1 cellular context compared by ENCODE assay signal in the genomic region with DNA sequence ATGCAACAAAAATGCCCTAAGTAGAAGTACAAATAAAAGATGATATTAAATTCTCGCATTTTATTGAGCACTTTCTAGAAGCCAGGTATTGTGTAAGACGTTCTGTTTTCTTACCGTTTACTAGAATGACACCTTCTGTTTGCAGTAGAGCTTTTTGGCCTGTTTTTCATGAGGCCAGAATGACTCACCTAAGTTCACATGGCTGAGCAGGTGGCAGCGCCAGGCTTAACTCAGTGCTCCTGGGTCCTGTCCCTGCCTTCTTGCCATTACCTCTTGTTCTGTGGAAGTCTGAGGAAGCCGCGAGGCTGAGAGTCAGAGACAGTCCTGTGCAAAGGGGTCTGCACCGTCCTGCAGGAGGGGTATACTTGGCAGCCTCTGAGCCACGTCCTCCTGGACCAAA.
A peak's percentile ranks its signal among the peaks of the same experiment; 100 is the strongest.
TF ChIP-seq lines count a peak whose summit lies in the region.

No MANE protein-coding gene starts in this region.

TF ChIP-seq in A549, 52 proteins besides CTCF, POLR2A, EP300 and RAD21 (continued from another document):
- no peak for TF ChIP-seq TFCP2L1 (CRISPR knock-in tag; IDR thresholded peaks at IDR 0.05)
- TF ChIP-seq RNF2 (IDR thresholded peaks at IDR 0.05; ENCODE audit: borderline replicate concordance, low read depth) = no peak
- 0 out of 3 replicates have a peak, but pooled peaks have one; percentile 4 for TF ChIP-seq SMC3 (IDR thresholded peaks at IDR 0.05)
- TF ChIP-seq, protein P1, sequence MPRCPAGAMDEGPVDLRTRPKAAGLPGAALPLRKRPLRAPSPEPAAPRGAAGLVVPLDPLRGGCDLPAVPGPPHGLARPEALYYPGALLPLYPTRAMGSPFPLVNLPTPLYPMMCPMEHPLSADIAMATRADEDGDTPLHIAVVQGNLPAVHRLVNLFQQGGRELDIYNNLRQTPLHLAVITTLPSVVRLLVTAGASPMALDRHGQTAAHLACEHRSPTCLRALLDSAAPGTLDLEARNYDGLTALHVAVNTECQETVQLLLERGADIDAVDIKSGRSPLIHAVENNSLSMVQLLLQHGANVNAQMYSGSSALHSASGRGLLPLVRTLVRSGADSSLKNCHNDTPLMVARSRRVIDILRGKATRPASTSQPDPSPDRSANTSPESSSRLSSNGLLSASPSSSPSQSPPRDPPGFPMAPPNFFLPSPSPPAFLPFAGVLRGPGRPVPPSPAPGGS (IDR thresholded peaks at IDR 0.05) = no peak
- TF ChIP-seq FOXS1 (CRISPR knock-in tag; IDR thresholded peaks at IDR 0.05) = no peak
- no peak for TF ChIP-seq CBX8 (IDR thresholded peaks at IDR 0.05)
- no peak for TF ChIP-seq ZNF302 (CRISPR knock-in tag; IDR thresholded peaks at IDR 0.05)
- TF ChIP-seq PHF8 (IDR thresholded peaks at IDR 0.05; ENCODE audit: borderline replicate concordance, low read depth) = no peak
- TF ChIP-seq CHD2 (IDR thresholded peaks at IDR 0.05; ENCODE audit: low read length, partially characterized antibody) = no peak
- no peak for TF ChIP-seq NPAS2 (CRISPR knock-in tag; IDR thresholded peaks at IDR 0.05; ENCODE audit: borderline replicate concordance)
- TF ChIP-seq HOXB5 (CRISPR knock-in tag; IDR thresholded peaks at IDR 0.05) = no peak
- TF ChIP-seq, protein P2, sequence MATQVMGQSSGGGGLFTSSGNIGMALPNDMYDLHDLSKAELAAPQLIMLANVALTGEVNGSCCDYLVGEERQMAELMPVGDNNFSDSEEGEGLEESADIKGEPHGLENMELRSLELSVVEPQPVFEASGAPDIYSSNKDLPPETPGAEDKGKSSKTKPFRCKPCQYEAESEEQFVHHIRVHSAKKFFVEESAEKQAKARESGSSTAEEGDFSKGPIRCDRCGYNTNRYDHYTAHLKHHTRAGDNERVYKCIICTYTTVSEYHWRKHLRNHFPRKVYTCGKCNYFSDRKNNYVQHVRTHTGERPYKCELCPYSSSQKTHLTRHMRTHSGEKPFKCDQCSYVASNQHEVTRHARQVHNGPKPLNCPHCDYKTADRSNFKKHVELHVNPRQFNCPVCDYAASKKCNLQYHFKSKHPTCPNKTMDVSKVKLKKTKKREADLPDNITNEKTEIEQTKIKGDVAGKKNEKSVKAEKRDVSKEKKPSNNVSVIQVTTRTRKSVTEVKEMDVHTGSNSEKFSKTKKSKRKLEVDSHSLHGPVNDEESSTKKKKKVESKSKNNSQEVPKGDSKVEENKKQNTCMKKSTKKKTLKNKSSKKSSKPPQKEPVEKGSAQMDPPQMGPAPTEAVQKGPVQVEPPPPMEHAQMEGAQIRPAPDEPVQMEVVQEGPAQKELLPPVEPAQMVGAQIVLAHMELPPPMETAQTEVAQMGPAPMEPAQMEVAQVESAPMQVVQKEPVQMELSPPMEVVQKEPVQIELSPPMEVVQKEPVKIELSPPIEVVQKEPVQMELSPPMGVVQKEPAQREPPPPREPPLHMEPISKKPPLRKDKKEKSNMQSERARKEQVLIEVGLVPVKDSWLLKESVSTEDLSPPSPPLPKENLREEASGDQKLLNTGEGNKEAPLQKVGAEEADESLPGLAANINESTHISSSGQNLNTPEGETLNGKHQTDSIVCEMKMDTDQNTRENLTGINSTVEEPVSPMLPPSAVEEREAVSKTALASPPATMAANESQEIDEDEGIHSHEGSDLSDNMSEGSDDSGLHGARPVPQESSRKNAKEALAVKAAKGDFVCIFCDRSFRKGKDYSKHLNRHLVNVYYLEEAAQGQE (IDR thresholded peaks at IDR 0.05) = no peak
- no peak for TF ChIP-seq HOXB13 (CRISPR knock-in tag; IDR thresholded peaks at IDR 0.05; ENCODE audit: low read depth)
- TF ChIP-seq NR3C1 (IDR thresholded peaks at IDR 0.05) = no peak
- peak; percentile 79 to 95 for TF ChIP-seq CEBPB (IDR thresholded peaks at IDR 0.05)
- no peak for TF ChIP-seq ZFP36 (IDR thresholded peaks at IDR 0.05; ENCODE audit: borderline replicate concordance, partially characterized antibody)
- TF ChIP-seq HDAC2 (IDR thresholded peaks at IDR 0.05) = no peak
- no peak for TF ChIP-seq EHMT2 (IDR thresholded peaks at IDR 0.05; ENCODE audit: low read depth)
- peak in 1 of 2 experiments; percentile 21; a peak in 1 of 5 replicates for TF ChIP-seq JUN (IDR thresholded peaks at IDR 0.05)
- TF ChIP-seq MAFK (IDR thresholded peaks at IDR 0.05; ENCODE audit: partially characterized antibody) = no peak
- no peak for TF ChIP-seq RFX5 (IDR thresholded peaks at IDR 0.05)
- TF ChIP-seq FOSL2 (IDR thresholded peaks at IDR 0.05) = peak; percentile 76
- peak; percentile 84 for TF ChIP-seq FOSL2 (CRISPR knock-in tag; IDR thresholded peaks at IDR 0.05)
- TF ChIP-seq RCOR1 (IDR thresholded peaks at IDR 0.05; ENCODE audit: low read depth, low read length) = no peak
- no peak for TF ChIP-seq HES2 (IDR thresholded peaks at IDR 0.05)
- TF ChIP-seq GATA3 (IDR thresholded peaks at IDR 0.05; ENCODE audit: borderline replicate concordance) = peak; percentile 79; the same call in 1 of the 2 replicates
- TF ChIP-seq, protein P3, sequence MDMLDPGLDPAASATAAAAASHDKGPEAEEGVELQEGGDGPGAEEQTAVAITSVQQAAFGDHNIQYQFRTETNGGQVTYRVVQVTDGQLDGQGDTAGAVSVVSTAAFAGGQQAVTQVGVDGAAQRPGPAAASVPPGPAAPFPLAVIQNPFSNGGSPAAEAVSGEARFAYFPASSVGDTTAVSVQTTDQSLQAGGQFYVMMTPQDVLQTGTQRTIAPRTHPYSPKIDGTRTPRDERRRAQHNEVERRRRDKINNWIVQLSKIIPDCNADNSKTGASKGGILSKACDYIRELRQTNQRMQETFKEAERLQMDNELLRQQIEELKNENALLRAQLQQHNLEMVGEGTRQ (IDR thresholded peaks at IDR 0.05) = no peak
- TF ChIP-seq EHF (CRISPR knock-in tag; IDR thresholded peaks at IDR 0.05) = no peak
- no peak for TF ChIP-seq BHLHE40 (IDR thresholded peaks at IDR 0.05; ENCODE audit: low read depth, low read length)
- peak; percentile 74 for TF ChIP-seq JUNB (IDR thresholded peaks at IDR 0.05)
- TF ChIP-seq, protein P4, sequence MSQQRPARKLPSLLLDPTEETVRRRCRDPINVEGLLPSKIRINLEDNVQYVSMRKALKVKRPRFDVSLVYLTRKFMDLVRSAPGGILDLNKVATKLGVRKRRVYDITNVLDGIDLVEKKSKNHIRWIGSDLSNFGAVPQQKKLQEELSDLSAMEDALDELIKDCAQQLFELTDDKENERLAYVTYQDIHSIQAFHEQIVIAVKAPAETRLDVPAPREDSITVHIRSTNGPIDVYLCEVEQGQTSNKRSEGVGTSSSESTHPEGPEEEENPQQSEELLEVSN (IDR thresholded peaks at IDR 0.05; ENCODE audit: borderline replicate concordance, low read depth) = no peak
- no peak for TF ChIP-seq CHD4 (IDR thresholded peaks at IDR 0.05; ENCODE audit: borderline replicate concordance)
- TF ChIP-seq CBX2 (IDR thresholded peaks at IDR 0.05; ENCODE audit: borderline replicate concordance, low read depth) = no peak
- no peak for TF ChIP-seq RARB (CRISPR knock-in tag; IDR thresholded peaks at IDR 0.05)
- TF ChIP-seq TP53 (CRISPR knock-in tag; IDR thresholded peaks at IDR 0.05) = no peak
- TF ChIP-seq, protein P5, sequence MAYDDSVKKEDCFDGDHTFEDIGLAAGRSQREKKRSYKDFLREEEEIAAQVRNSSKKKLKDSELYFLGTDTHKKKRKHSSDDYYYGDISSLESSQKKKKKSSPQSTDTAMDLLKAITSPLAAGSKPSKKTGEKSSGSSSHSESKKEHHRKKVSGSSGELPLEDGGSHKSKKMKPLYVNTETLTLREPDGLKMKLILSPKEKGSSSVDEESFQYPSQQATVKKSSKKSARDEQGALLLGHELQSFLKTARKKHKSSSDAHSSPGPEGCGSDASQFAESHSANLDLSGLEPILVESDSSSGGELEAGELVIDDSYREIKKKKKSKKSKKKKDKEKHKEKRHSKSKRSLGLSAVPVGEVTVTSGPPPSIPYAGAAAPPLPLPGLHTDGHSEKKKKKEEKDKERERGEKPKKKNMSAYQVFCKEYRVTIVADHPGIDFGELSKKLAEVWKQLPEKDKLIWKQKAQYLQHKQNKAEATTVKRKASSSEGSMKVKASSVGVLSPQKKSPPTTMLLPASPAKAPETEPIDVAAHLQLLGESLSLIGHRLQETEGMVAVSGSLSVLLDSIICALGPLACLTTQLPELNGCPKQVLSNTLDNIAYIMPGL (CRISPR knock-in tag; IDR thresholded peaks at IDR 0.05; ENCODE audit: borderline replicate concordance) = no peak
- peak; percentile 85 for TF ChIP-seq MAX (IDR thresholded peaks at IDR 0.05)
